ENCODE assay signal across 25 cellular contexts in the genomic region with DNA sequence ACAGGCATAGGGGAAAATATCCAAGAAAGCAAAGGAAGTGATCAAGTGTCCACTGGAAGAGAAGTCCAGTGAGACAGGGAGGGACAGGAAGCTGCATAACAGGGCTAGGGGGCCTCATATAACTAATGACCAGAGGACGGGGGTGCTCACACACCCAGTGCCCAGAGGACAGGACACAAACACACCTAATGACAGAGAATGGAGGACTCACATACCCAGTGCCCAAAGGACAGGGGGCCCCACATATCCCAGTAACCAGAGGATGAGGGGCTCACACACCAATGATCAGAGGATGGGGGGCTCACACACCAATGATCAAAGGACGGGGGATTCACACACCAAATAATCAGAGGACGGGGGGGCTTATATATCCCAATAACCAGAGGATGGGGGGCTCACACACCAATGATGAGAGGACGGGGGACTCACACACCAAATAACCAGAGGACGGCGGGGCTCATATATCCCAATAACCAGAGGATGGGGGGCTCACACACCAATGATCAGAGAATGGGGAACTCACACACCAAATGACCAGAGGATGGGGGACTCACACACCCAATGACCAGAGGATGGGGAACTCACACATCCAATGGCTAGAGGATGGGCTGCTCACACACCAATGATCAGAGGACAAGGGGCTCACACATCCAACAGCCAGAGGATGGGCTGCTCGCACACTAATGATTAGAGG.
"Had no signal": no experiment of that assay in that cellular context is flagged by ENCODE, and none has a peak within 500 bp of the region (broad histone marks: within the 10 kb centered on the region; RNA-seq: fewer than 3 reads in every experiment).

No MANE protein-coding gene starts in this region.

- H3K27ac ChIP-seq: adrenal gland, SJSA1 had no signal

- H3K36me3 ChIP-seq: adrenal gland, SJSA1 had no signal

- H3K9me3 Mint-ChIP-seq: activated T-helper 17 cell treated with anti-CD3 and anti-CD28 coated beads, Interleukin-2, amount 50 U/mL, for 72 hours had no signal

- H3K27ac Mint-ChIP-seq: activated naive CD8-positive, alpha-beta T cell treated with anti-CD3 and anti-CD28 coated beads, Interleukin-2, amount 10 ng/mL, durations not matched to agents 7 days and 5 days; activated T-helper 17 cell treated with anti-CD3 and anti-CD28 coated beads, Interleukin-2, amount 50 U/mL, for 72 hours had no signal

- ATAC-seq: activated CD4-positive, CD25-positive, alpha-beta regulatory T cell treated with anti-CD3 and anti-CD28 coated beads, Interleukin-2, amount 50 U/mL, for 24 hours; activated T-helper 17 cell treated with anti-CD3 and anti-CD28 coated beads, Interleukin-2, amount 50 U/mL, for 72 hours; PC-3; SK-N-SH treated with all-trans-retinoic acid at 6 μM for 48 hours had no signal

- H3K4me1 ChIP-seq: adrenal gland, SJSA1 had no signal

- H3K4me3 Mint-ChIP-seq: activated naive CD8-positive, alpha-beta T cell treated with anti-CD3 and anti-CD28 coated beads, Interleukin-2, amount 10 ng/mL, durations not matched to agents 7 days and 5 days; activated T-helper 17 cell treated with anti-CD3 and anti-CD28 coated beads, Interleukin-2, amount 50 U/mL, for 72 hours had no signal

- H3K27me3 ChIP-seq: adrenal gland, SJSA1 had no signal

- DNase-seq: activated CD4-positive, alpha-beta T cell treated with anti-CD3 and anti-CD28 coated beads for 48 hours; activated CD4-positive, alpha-beta T cell treated with anti-CD3 and anti-CD28 coated beads, Interleukin-2, amount 50 U/mL, for 4 hours; activated gamma-delta T cell treated with Interleukin-2 at 50 U/mL for 16 hours; activated naive CD4-positive, alpha-beta T cell treated with anti-CD3 and anti-CD28 coated beads, Interleukin-2, amount 50 U/mL, for 16 hours; activated naive CD8-positive, alpha-beta T cell treated with anti-CD3 and anti-CD28 coated beads, Interleukin-2, amount 10 ng/mL, durations not matched to agents 7 days and 5 days; activated T-cell treated with anti-CD3 and anti-CD28 coated beads for 4 hours; activated T-cell treated with anti-CD3 and anti-CD28 coated beads, Interleukin-2, amount 50 U/mL, for 48 hours; anterior cingulate cortex; central memory CD4-positive, alpha-beta T cell; Kasumi-1; KBM-7; NCI-H1105 treated with DMSO at 0.1 percent for 48 hours; NCI-H1436 treated with DMSO at 0.1 percent for 48 hours; NCI-H187; NCI-H2081; NCI-H510A treated with DMSO at 0.1 percent for 48 hours; NCI-H69; PC-3; SHP77; SW 1271 had no signal

- H3K4me3 ChIP-seq: adrenal gland, SJSA1 had no signal

- H3K9me3 ChIP-seq: adrenal gland, SJSA1 had no signal
